Comparison of ENCODE assay signal across 30 cellular contexts in genomic region chr3:139323146-139323545, GRCh38.
"Had no signal": no experiment of that assay in that cellular context is flagged by ENCODE, and none has a peak within 500 bp of the region (broad histone marks: within the 10 kb centered on the region; RNA-seq: fewer than 3 reads in every experiment).

No MANE protein-coding gene starts in this region.

- DNase-seq: activated B cell treated with CpG ODN at 0.5 μM for 24 hours; activated CD4-positive, alpha-beta memory T cell treated with anti-CD3 and anti-CD28 coated beads for 36 hours; activated CD4-positive, alpha-beta T cell treated with anti-CD3 and anti-CD28 coated beads for 4 hours; activated CD4-positive, alpha-beta T cell treated with anti-CD3 and anti-CD28 coated beads, Interleukin-2, amount 10 ng/mL, durations not matched to agents 24 days and 14 days; activated CD4-positive, alpha-beta T cell treated with anti-CD3 and anti-CD28 coated beads, Interleukin-2, amount 50 U/mL, for 1 hour; activated CD4-positive, alpha-beta T cell treated with anti-CD3 and anti-CD28 coated beads, Interleukin-2, amount 50 U/mL, for 4 hours; activated CD4-positive, CD25-positive, alpha-beta regulatory T cell treated with anti-CD3 and anti-CD28 coated beads, Interleukin-2, amount 50 U/mL, for 72 hours; activated CD8-positive, alpha-beta memory T cell treated with anti-CD3 and anti-CD28 coated beads, Interleukin-2, amount 10 ng/mL, durations not matched to agents 7 days and 5 days; activated CD8-positive, alpha-beta T cell treated with anti-CD3 and anti-CD28 coated beads for 36 hours; activated effector memory CD4-positive, alpha-beta T cell treated with Interleukin-2 at 50 U/mL for 16 hours; activated gamma-delta T cell; activated naive CD4-positive, alpha-beta T cell treated with anti-CD3 and anti-CD28 coated beads, Interleukin-2, amount 10 ng/mL, durations not matched to agents 7 days and 5 days; activated naive CD4-positive, alpha-beta T cell treated with Interleukin-2 at 50 U/mL for 16 hours; activated naive CD8-positive, alpha-beta T cell treated with anti-CD3 and anti-CD28 coated beads, Interleukin-2, amount 10 ng/mL, durations not matched to agents 7 days and 5 days; activated naive CD8-positive, alpha-beta T cell treated with anti-CD3 and anti-CD28 coated beads, Interleukin-2, amount 50 U/mL, for 24 hours; activated T-cell treated with anti-CD3 and anti-CD28 coated beads, Interleukin-2, amount 50 U/mL, for 24 hours; activated T-cell treated with anti-CD3 and anti-CD28 coated beads, Interleukin-2, amount 50 U/mL, for 48 hours; amygdala; anterior cingulate cortex; central memory CD4-positive, alpha-beta T cell; T-cell; T-helper 2 cell; T-helper 9 cell had no signal

- H3K36me3 ChIP-seq: ascending aorta, cardiac muscle cell had no signal

- H3K27ac Mint-ChIP-seq: activated B cell treated with CpG ODN at 0.5 μM for 24 hours; activated CD4-positive, alpha-beta memory T cell treated with anti-CD3 and anti-CD28 coated beads for 36 hours; activated CD4-positive, alpha-beta T cell treated with anti-CD3 and anti-CD28 coated beads, Interleukin-2, amount 10 ng/mL, durations not matched to agents 24 days and 14 days; activated CD8-positive, alpha-beta memory T cell treated with anti-CD3 and anti-CD28 coated beads, Interleukin-2, amount 10 ng/mL, durations not matched to agents 7 days and 5 days; activated CD8-positive, alpha-beta T cell treated with anti-CD3 and anti-CD28 coated beads for 36 hours; activated naive CD4-positive, alpha-beta T cell treated with anti-CD3 and anti-CD28 coated beads, Interleukin-2, amount 10 ng/mL, durations not matched to agents 7 days and 5 days; activated naive CD4-positive, alpha-beta T cell treated with anti-CD3 and anti-CD28 coated beads, Interleukin-2, amount 50 U/mL, for 24 hours; activated naive CD8-positive, alpha-beta T cell; activated naive CD8-positive, alpha-beta T cell treated with anti-CD3 and anti-CD28 coated beads, Interleukin-2, amount 10 ng/mL, durations not matched to agents 7 days and 5 days; activated naive CD8-positive, alpha-beta T cell treated with anti-CD3 and anti-CD28 coated beads, Interleukin-2, amount 50 U/mL, for 24 hours; activated T-cell treated with anti-CD3 and anti-CD28 coated beads, Interleukin-2, amount 50 U/mL, for 24 hours; activated T-helper 2 cell treated with anti-CD3 and anti-CD28 coated beads, Interferon-gamma antibody, Interleukin-2, Interleukin-4, amounts not matched to agents 10 μg/mL and 5 μg/mL and 100 μg/mL, durations not matched to agents 14 hours and 24 hours and 36 hours; brain; T-cell; T-helper 2 cell treated with Interferon-gamma antibody and Interleukin-4, amounts not matched to agents 5 μg/mL and 100 μg/mL, for 36 hours had no signal

- H3K4me1 Mint-ChIP-seq: activated B cell treated with CpG ODN at 0.5 μM for 24 hours had no signal

- H3K4me3 Mint-ChIP-seq: activated B cell treated with CpG ODN at 0.5 μM for 24 hours; activated CD4-positive, alpha-beta memory T cell treated with anti-CD3 and anti-CD28 coated beads for 36 hours; activated CD4-positive, alpha-beta T cell treated with anti-CD3 and anti-CD28 coated beads, Interleukin-2, amount 10 ng/mL, durations not matched to agents 24 days and 14 days; activated CD8-positive, alpha-beta memory T cell treated with anti-CD3 and anti-CD28 coated beads, Interleukin-2, amount 10 ng/mL, durations not matched to agents 7 days and 5 days; activated CD8-positive, alpha-beta T cell treated with anti-CD3 and anti-CD28 coated beads for 36 hours; activated naive CD4-positive, alpha-beta T cell treated with anti-CD3 and anti-CD28 coated beads, Interleukin-2, amount 10 ng/mL, durations not matched to agents 7 days and 5 days; activated naive CD4-positive, alpha-beta T cell treated with anti-CD3 and anti-CD28 coated beads, Interleukin-2, amount 50 U/mL, for 24 hours; activated naive CD8-positive, alpha-beta T cell; activated naive CD8-positive, alpha-beta T cell treated with anti-CD3 and anti-CD28 coated beads, Interleukin-2, amount 10 ng/mL, durations not matched to agents 7 days and 5 days; activated naive CD8-positive, alpha-beta T cell treated with anti-CD3 and anti-CD28 coated beads, Interleukin-2, amount 50 U/mL, for 24 hours; activated T-cell treated with anti-CD3 and anti-CD28 coated beads, Interleukin-2, amount 50 U/mL, for 24 hours; brain; T-cell; T-helper 2 cell treated with Interferon-gamma antibody and Interleukin-4, amounts not matched to agents 5 μg/mL and 100 μg/mL, for 36 hours had no signal

- ATAC-seq: activated CD8-positive, alpha-beta memory T cell treated with anti-CD3 and anti-CD28 coated beads, Interleukin-2, amount 10 ng/mL, durations not matched to agents 7 days and 5 days; activated CD8-positive, alpha-beta T cell treated with anti-CD3 and anti-CD28 coated beads for 36 hours; activated naive CD8-positive, alpha-beta T cell treated with anti-CD3 and anti-CD28 coated beads, Interleukin-2, amount 50 U/mL, for 24 hours; T-cell had no signal

- H3K9me3 ChIP-seq: ascending aorta had no signal

- H3K27me3 Mint-ChIP-seq: activated CD4-positive, alpha-beta memory T cell treated with anti-CD3 and anti-CD28 coated beads for 36 hours; activated CD8-positive, alpha-beta T cell treated with anti-CD3 and anti-CD28 coated beads for 36 hours; activated naive CD8-positive, alpha-beta T cell; activated naive CD8-positive, alpha-beta T cell treated with anti-CD3 and anti-CD28 coated beads, Interleukin-2, amount 50 U/mL, for 24 hours had no signal

- H3K4me3 ChIP-seq: ascending aorta, cardiac muscle cell had no signal

- H3K36me3 Mint-ChIP-seq: activated CD4-positive, alpha-beta memory T cell treated with anti-CD3 and anti-CD28 coated beads for 36 hours; activated CD8-positive, alpha-beta memory T cell treated with anti-CD3 and anti-CD28 coated beads, Interleukin-2, amount 10 ng/mL, durations not matched to agents 7 days and 5 days; activated naive CD4-positive, alpha-beta T cell treated with anti-CD3 and anti-CD28 coated beads, Interleukin-2, amount 10 ng/mL, durations not matched to agents 7 days and 5 days; activated naive CD4-positive, alpha-beta T cell treated with anti-CD3 and anti-CD28 coated beads, Interleukin-2, amount 50 U/mL, for 24 hours; activated naive CD8-positive, alpha-beta T cell; activated naive CD8-positive, alpha-beta T cell treated with anti-CD3 and anti-CD28 coated beads, Interleukin-2, amount 10 ng/mL, durations not matched to agents 7 days and 5 days; brain; T-cell had no signal

- H3K27me3 ChIP-seq: ascending aorta had no signal
